ENCODE assay signal across 8 cellular contexts in genomic region chr6:138107752-138108592, GRCh38. TPM values are rescaled to one million over a fixed set of nuclear protein-coding genes. Genes with fewer than 3 reads are reported as not detected.
DNase-seq lines count a peak whose midpoint lies in the region; ATAC-seq and TF ChIP-seq lines count a peak whose summit lies in the region.

No MANE protein-coding gene starts in this region.

- DNase-seq in NCI-H82 (lab: John Stamatoyannopoulos, UW) = peak; percentile 58
- no peak for DNase-seq in NCI-H82 treated with DMSO at 0.1 percent for 48 hours (lab: John Stamatoyannopoulos, UW; ENCODE audit: unreplicated experiment)
- no peak for DNase-seq in natural killer cell
- DNase-seq in activated CD4-positive, CD25-positive, alpha-beta regulatory T cell (lab: John Stamatoyannopoulos, UW) = no peak

- ATAC-seq in HG03442 (IDR thresholded peaks at IDR 0.05; ENCODE audit: unreplicated experiment) = peak; percentile 14
- ATAC-seq in esophagus mucosa = peak; percentile 48
- peak in 1 of 3 donors; percentile 10 for ATAC-seq in natural killer cell
- ATAC-seq in HG03378 (IDR thresholded peaks at IDR 0.05; ENCODE audit: unreplicated experiment) = no peak

- intact Hi-C loops in natural killer cell (cut with micrococcal nuclease) = loop anchor here (5.0 to 10.0 kb wide), 2 partner anchors 241 to 443 kb away; partner anchors contain the start of gene TNFAIP3

- no peaks in the 10 kb centered on the region for H3K36me3 Mint-ChIP-seq in natural killer cell

- H3K27me3 Mint-ChIP-seq in natural killer cell (ENCODE audit: low read depth in 2 of 2) = peaks cover 46 to 52% of the 10 kb centered on the region in 2 donors

- H3K27ac Mint-ChIP-seq in natural killer cell = peak overlapping the region in 1 of 2 donors; percentile 91

- peak overlapping the region; percentile 83 for H3K27ac ChIP-seq in VCaP

- peaks cover 8 to 23% of the 10 kb centered on the region in 2 donors for H3K4me1 Mint-ChIP-seq in natural killer cell

- TF ChIP-seq CTCF in VCaP (conservative IDR thresholded peaks at IDR 0.05) = no peak
- no peak for TF ChIP-seq CTCF in natural killer cell (IDR thresholded peaks at IDR 0.05)

- no peaks in the 10 kb centered on the region for H3K9me3 Mint-ChIP-seq in natural killer cell

- peak overlapping the region; percentile 69 for H3K4me3 Mint-ChIP-seq in natural killer cell

RNA-seq across cellular contexts. Expression of gene PERP, which starts 0.8 kb away (rescaled TPM):
- 675 TPM for total RNA-seq in esophagus mucosa
- 1 to 10 TPM in 1 of 3 donors, under 1 TPM in 1, not detected in 1; 0.05 to 1.6 TPM for total RNA-seq in natural killer cell

RNA-seq across cellular contexts. Expression of gene ARFGEF3, which starts 53.8 kb away (rescaled TPM):
- 1.2 TPM for total RNA-seq in esophagus mucosa
- total RNA-seq in natural killer cell = under 1 TPM in 2 of 3 donors, not detected in 1; 0.05 to 0.09 TPM

Comparison
In these comparisons a context has a peak if more than half of its experiments do, and no peak if none do; other contexts are left out.
1. RNA of gene PERP, which starts 0.8 kb away (total RNA-seq): 675 TPM in esophagus mucosa (single experiment); 0.05 to 1.6 TPM in natural killer cell; every median in the first group is over 100 times any median in the second.